16 cellular contexts compared by ENCODE assay signal in the genomic region with DNA sequence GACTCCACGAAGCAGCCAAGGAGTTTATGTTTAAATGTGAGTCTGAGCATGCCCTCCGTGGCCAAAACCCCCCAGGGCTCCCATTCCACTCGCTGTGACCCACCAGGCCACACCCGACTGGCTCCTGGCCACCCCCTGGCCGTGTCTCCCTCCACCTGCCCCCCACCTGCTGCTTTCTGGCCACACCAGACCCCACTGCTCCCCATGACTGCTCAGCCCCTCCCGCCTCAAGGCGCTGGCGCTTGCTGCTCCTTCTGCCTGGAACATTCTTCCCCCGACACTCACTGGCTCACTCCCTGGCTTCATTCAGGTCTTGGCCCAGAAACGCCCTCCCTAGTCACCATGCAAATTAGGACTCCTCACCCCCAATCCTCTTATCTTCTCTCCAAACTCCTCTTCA.
A peak's percentile ranks its signal among the peaks of the same experiment; 100 is the strongest.
DNase-seq lines count a peak whose midpoint lies in the region; ATAC-seq and TF ChIP-seq lines count a peak whose summit lies in the region.
"Had no signal": no experiment of that assay in that cellular context is flagged by ENCODE, and none has a peak within 500 bp of the region (broad histone marks: within the 10 kb centered on the region; RNA-seq: fewer than 3 reads in every experiment).

No MANE protein-coding gene starts in this region.

- WGBS in lung, 2 donors: 79% methylated on average over 10 of the region's 10 CpGs

- H3K9me3 ChIP-seq in left ventricle myocardium inferior (replicated peaks) (no peaks in the 10 kb centered on the region), right atrium auricular region (no peaks in the 10 kb centered on the region), lung (ENCODE audit: control insufficient read depth in 2 of 2, insufficient read depth in 1 of 2, low read length in 1 of 2) (no peaks in the 10 kb centered on the region)
- H3K9me3 ChIP-seq: A549; BLaER1 treated with 17β-estradiol and CSF1 and Interleukin-3, amounts not matched to agents 10 nM and 100 nM; Caco-2 had no signal

- H3K4me1 ChIP-seq in left ventricle myocardium inferior (peaks cover 18% of the 10 kb centered on the region), right atrium auricular region (peaks cover 0 to 25% of the 10 kb centered on the region in 2 donors), lung (ENCODE audit: control insufficient read depth in 2 of 2, insufficient read depth in 2 of 2, low read length in 2 of 2) (no peaks in the 10 kb centered on the region)
- H3K4me1 ChIP-seq: A549, Caco-2 had no signal

- intact Hi-C loops in Right ventricle myocardium inferior (cut with DNase I): no loop called here
- intact Hi-C loops in left ventricle myocardium inferior (cut with micrococcal nuclease): no loop called here
- intact Hi-C loops in left ventricle myocardium superior (cut with micrococcal nuclease): no loop called here

- H3K27ac ChIP-seq in left ventricle myocardium inferior (replicated peaks) (no peak overlapping the region), right atrium auricular region (no peak overlapping the region), lung (ENCODE audit: low read depth in 1 of 2, low read length in 1 of 2) (no peak overlapping the region)
- H3K27ac ChIP-seq: 22Rv1; A549; BLaER1 treated with 17β-estradiol and CSF1 and Interleukin-3, amounts not matched to agents 10 nM and 100 nM; C4-2B had no signal

- H3K36me3 ChIP-seq in left ventricle myocardium inferior: no peaks in the 10 kb centered on the region
- no peaks in the 10 kb centered on the region for H3K36me3 ChIP-seq in right atrium auricular region
- H3K36me3 ChIP-seq in lung (ENCODE audit: control insufficient read depth in 2 of 2, insufficient read depth in 2 of 2, low read length in 2 of 2): no peaks in the 10 kb centered on the region
- H3K36me3 ChIP-seq: BLaER1 treated with 17β-estradiol and CSF1 and Interleukin-3, amounts not matched to agents 10 nM and 100 nM had no signal

- TF ChIP-seq CTCF in left ventricle myocardium inferior (IDR thresholded peaks at IDR 0.05; ENCODE audit: borderline replicate concordance): no peak
- no peak for TF ChIP-seq CTCF in right atrium auricular region (IDR thresholded peaks at IDR 0.05)
- no peak for TF ChIP-seq CTCF in lung (IDR thresholded peaks at IDR 0.05; ENCODE audit: control extremely low read depth, extremely low read depth)

- H3K4me3 ChIP-seq in left ventricle myocardium inferior (no peak overlapping the region), right atrium auricular region (no peak overlapping the region), lung (no peak overlapping the region)
- H3K4me3 ChIP-seq: A549; BLaER1 treated with 17β-estradiol and CSF1 and Interleukin-3, amounts not matched to agents 10 nM and 100 nM had no signal

- ATAC-seq in Right ventricle myocardium inferior: peak; percentile 30
- peak; percentile 31 for ATAC-seq in left ventricle myocardium superior
- ATAC-seq in lung (ENCODE audit: insufficient read depth, low FRiP score): no peak
- ATAC-seq: A549; CD8-positive, alpha-beta T cell had no signal

- peaks cover 15% of the 10 kb centered on the region for H3K27me3 ChIP-seq in left ventricle myocardium inferior (ENCODE audit: low read depth)
- no peaks in the 10 kb centered on the region for H3K27me3 ChIP-seq in right atrium auricular region
- H3K27me3 ChIP-seq in lung (ENCODE audit: control insufficient read depth, insufficient read depth): no peaks in the 10 kb centered on the region
- H3K27me3 ChIP-seq: BLaER1 treated with 17β-estradiol and CSF1 and Interleukin-3, amounts not matched to agents 10 nM and 100 nM had no signal

- DNase-seq in Right ventricle myocardium inferior (ENCODE audit: missing footprints) (no peak), left ventricle myocardium inferior (no peak), left ventricle myocardium superior (no peak), right atrium auricular region (ENCODE audit: low spot score) (no peak), lung (ENCODE audit: low spot score) (peak; percentile 27)
- DNase-seq: AML-193; Caco-2; Calu3; CD4-positive, alpha-beta T cell; CD8-positive, alpha-beta T cell; DMS79 treated with DMSO at 0.1 percent for 48 hours; GF-D8 had no signal
